21 cellular contexts compared by ENCODE assay signal in genomic region chr13:51626749-51627148, GRCh38. TPM values are rescaled to one million over a fixed set of nuclear protein-coding genes. Genes with fewer than 3 reads are reported as not detected.
DNase-seq lines count a peak whose midpoint lies in the region; ATAC-seq and TF ChIP-seq lines count a peak whose summit lies in the region.
"Had no signal": no experiment of that assay in that cellular context is flagged by ENCODE, and none has a peak within 500 bp of the region (broad histone marks: within the 10 kb centered on the region; RNA-seq: fewer than 3 reads in every experiment).

No MANE protein-coding gene starts in this region.

- peak overlapping the region in 2 of 3 experiments; percentile 10 to 82; a peak in 2 of 7 replicates for H3K27ac Mint-ChIP-seq in H9
- H3K27ac Mint-ChIP-seq: activated CD8-positive, alpha-beta T cell treated with anti-CD3 and anti-CD28 coated beads for 36 hours; activated naive CD8-positive, alpha-beta T cell had no signal

- BruUV-seq in Panc1 (replicated peaks; lab: Mats Ljungman, UMichigan) = no TSS peak

- POLR2A ChIA-PET in Panc1 (lab: Charles Lee) = no interaction called here

- H2BK12ac ChIP-seq in H9 (ENCODE audit: insufficient read length, low read depth, low read length) (no peak overlapping the region), trophoblast cell (ENCODE audit: low read length) (no peak overlapping the region)

- H3K9me3 Mint-ChIP-seq in H9 = no peaks in the 10 kb centered on the region
- H3K9me3 Mint-ChIP-seq: activated CD8-positive, alpha-beta T cell treated with anti-CD3 and anti-CD28 coated beads for 36 hours; natural killer cell had no signal

- H3K14ac ChIP-seq in H9 (ENCODE audit: insufficient read depth, low read length) = no peak overlapping the region
- no peak overlapping the region for H3K14ac ChIP-seq in trophoblast cell (ENCODE audit: low read length)

- no peaks in the 10 kb centered on the region for H3K27me3 Mint-ChIP-seq in H9 (ENCODE audit: low read depth)
- H3K27me3 Mint-ChIP-seq: activated CD8-positive, alpha-beta T cell treated with anti-CD3 and anti-CD28 coated beads for 36 hours; activated naive CD8-positive, alpha-beta T cell had no signal

- H2BK15ac ChIP-seq in H9 (ENCODE audit: low read depth, low read length) = no peak overlapping the region

- ATAC-seq in Panc1 (0 out of 2 replicates have a peak, but pooled peaks have one; percentile 15), GM18858 (IDR thresholded peaks at IDR 0.05; ENCODE audit: unreplicated experiment) (no peak), GM18868 (IDR thresholded peaks at IDR 0.05; ENCODE audit: unreplicated experiment) (no peak)
- ATAC-seq: activated CD8-positive, alpha-beta T cell treated with anti-CD3 and anti-CD28 coated beads for 36 hours; natural killer cell had no signal

- no peak overlapping the region for H4K12ac ChIP-seq in trophoblast cell (ENCODE audit: low read depth, low read length)

- H3K36me3 ChIP-seq in Panc1 (ENCODE audit: control insufficient read depth, insufficient read depth, low read length) (no peaks in the 10 kb centered on the region), trophoblast cell (ENCODE audit: control insufficient read depth in 1 of 2, insufficient read depth in 2 of 2, low read length in 2 of 2) (no peaks in the 10 kb centered on the region)
- H3K36me3 ChIP-seq: cardiac muscle cell, Peyer's patch, WERI-Rb-1 had no signal

- H3K79me2 ChIP-seq in H9 (ENCODE audit: insufficient read depth, low read length) (peaks cover 10% of the 10 kb centered on the region; the same call in 1 of the 2 replicates), trophoblast cell (ENCODE audit: control insufficient read depth, insufficient read depth, low read length, poor library complexity) (no peaks in the 10 kb centered on the region)

- H3K79me1 ChIP-seq in H9 (ENCODE audit: insufficient read depth, low read depth, low read length, poor library complexity, severe bottlenecking) = no peaks in the 10 kb centered on the region
- no peaks in the 10 kb centered on the region for H3K79me1 ChIP-seq in trophoblast cell (ENCODE audit: low read length)

- H3K4me1 Mint-ChIP-seq in H9 = peaks cover 12 to 15% of the 10 kb centered on the region in 2 experiments

- no peak overlapping the region for H3K4ac ChIP-seq in H9 (ENCODE audit: low read depth, low read length)
- peak overlapping the region; percentile 69 for H3K4ac ChIP-seq in trophoblast cell (ENCODE audit: low read depth, low read length)

- no peaks in the 10 kb centered on the region for H4K20me1 ChIP-seq in H9 (ENCODE audit: control insufficient read depth, insufficient read depth, insufficient read length)

- H3K18ac ChIP-seq in H9 (ENCODE audit: insufficient read length, low read depth, low read length) = no peak overlapping the region
- H3K18ac ChIP-seq in trophoblast cell (ENCODE audit: low read length) = peak overlapping the region; percentile 0

- H3K9me3 ChIP-seq in H9 (ENCODE audit: control insufficient read depth, low read depth, low read length) = no peaks in the 10 kb centered on the region
- H3K9me3 ChIP-seq in Panc1 (ENCODE audit: control insufficient read depth, insufficient read depth, low read depth, low read length) = no peaks in the 10 kb centered on the region
- H3K9me3 ChIP-seq in trophoblast cell (ENCODE audit: insufficient read depth, low read depth, low read length) = peaks cover 6% of the 10 kb centered on the region
- H3K9me3 ChIP-seq: Peyer's patch had no signal

- no peak overlapping the region for H3K27ac ChIP-seq in H9 (ENCODE audit: insufficient read length, low read depth, low read length)
- H3K27ac ChIP-seq in Panc1 (ENCODE audit: low read length) = no peak overlapping the region
- peak overlapping the region; percentile 61 for H3K27ac ChIP-seq in epithelial cell of prostate
- H3K27ac ChIP-seq in trophoblast cell (ENCODE audit: low read depth, low read length) = no peak overlapping the region
- H3K27ac ChIP-seq: cardiac muscle cell, Peyer's patch, WERI-Rb-1 had no signal

- no peak overlapping the region for H3K4me2 ChIP-seq in H9 (ENCODE audit: insufficient read depth, insufficient read length, low read length)
- no peak overlapping the region for H3K4me2 ChIP-seq in trophoblast cell (ENCODE audit: low read length)

- H2AK5ac ChIP-seq in H9 (ENCODE audit: insufficient read length, low read length) (no peak overlapping the region), trophoblast cell (ENCODE audit: low read length) (no peak overlapping the region)

- TF ChIP-seq CTCF in H9 (conservative IDR thresholded peaks at IDR 0.05) (no peak), Panc1 (IDR thresholded peaks at IDR 0.05) (no peak)

- H3K27me3 ChIP-seq in H9 (ENCODE audit: insufficient read depth, low read length) (no peaks in the 10 kb centered on the region), Panc1 (ENCODE audit: control insufficient read depth, insufficient read depth, low read length) (no peaks in the 10 kb centered on the region), trophoblast cell (ENCODE audit: insufficient read depth, low read length) (no peaks in the 10 kb centered on the region)
- H3K27me3 ChIP-seq: cardiac muscle cell, Peyer's patch had no signal

- no peak overlapping the region for H4K5ac ChIP-seq in H9 (ENCODE audit: insufficient read length, low read depth, low read length)

- H4K8ac ChIP-seq in H9 (replicated peaks; ENCODE audit: insufficient read length, low read depth, low read length) = no peak overlapping the region
- no peak overlapping the region for H4K8ac ChIP-seq in trophoblast cell (ENCODE audit: low read depth, low read length)

- no peak overlapping the region for H2BK5ac ChIP-seq in H9 (ENCODE audit: insufficient read length, low read length)
- no peak overlapping the region for H2BK5ac ChIP-seq in trophoblast cell (ENCODE audit: low read depth, low read length, poor library complexity)

- H2AFZ ChIP-seq in H9 (ENCODE audit: low read length) (no peak overlapping the region), trophoblast cell (ENCODE audit: insufficient read depth, low read length, poor library complexity) (no peak overlapping the region)

- H4K91ac ChIP-seq in H9 (ENCODE audit: insufficient read length, low read depth, low read length) (no peak overlapping the region), trophoblast cell (ENCODE audit: low read depth, low read length) (no peak overlapping the region)

- H3K23ac ChIP-seq in H9 (ENCODE audit: insufficient read length, low read depth, low read length) = no peak overlapping the region
- H3K23ac ChIP-seq in trophoblast cell (ENCODE audit: low read length) = no peak overlapping the region

- H3K4me1 ChIP-seq in H9 (ENCODE audit: insufficient read depth, low read length) = no peaks in the 10 kb centered on the region
- peaks cover 7% of the 10 kb centered on the region; the same call in 1 of the 2 replicates for H3K4me1 ChIP-seq in Panc1 (ENCODE audit: control insufficient read depth, insufficient read depth, low read length)
- H3K4me1 ChIP-seq in trophoblast cell (ENCODE audit: control insufficient read depth in 1 of 2, insufficient read depth in 2 of 2, low read length in 2 of 2) = peaks cover 2 to 5% of the 10 kb centered on the region in 2 experiments
- H3K4me1 ChIP-seq: Peyer's patch had no signal

- H3K4me3 ChIP-seq in Panc1 (ENCODE audit: low read depth in 2 of 2, low read length in 2 of 2) (no peak overlapping the region), trophoblast cell (ENCODE audit: low read depth, low read length) (no peak overlapping the region)
- H3K4me3 ChIP-seq: cardiac muscle cell, lung, Peyer's patch had no signal

- in situ Hi-C loops in Panc1 (cut with HindIII; ENCODE audit: low pct_unique_long_range_greater_than_20kb, low sequenced_read_pairs) = no loop called here

- H3K4me3 Mint-ChIP-seq in H9 = no peak overlapping the region
- H3K4me3 Mint-ChIP-seq: activated CD8-positive, alpha-beta T cell treated with anti-CD3 and anti-CD28 coated beads for 36 hours; activated naive CD8-positive, alpha-beta T cell; natural killer cell had no signal

- H3K9ac ChIP-seq in H9 (ENCODE audit: extremely low read depth, insufficient read length, low read length) = no peak overlapping the region
- no peak overlapping the region for H3K9ac ChIP-seq in trophoblast cell (ENCODE audit: low read length)

- no peaks in the 10 kb centered on the region for H3K23me2 ChIP-seq in H9 (ENCODE audit: insufficient read length, low read depth, low read length, poor library complexity, severe bottlenecking)

- H2BK120ac ChIP-seq in H9 (ENCODE audit: low read depth, low read length, poor library complexity, severe bottlenecking) (no peak overlapping the region), trophoblast cell (ENCODE audit: insufficient read depth, low read length, poor library complexity) (no peak overlapping the region)

- H3K36me3 Mint-ChIP-seq in H9 (ENCODE audit: insufficient read depth in 1 of 3, low read depth in 3 of 3) = no peaks in the 10 kb centered on the region; a peak in 2 of 7 replicates
- H3K36me3 Mint-ChIP-seq: activated naive CD8-positive, alpha-beta T cell; natural killer cell had no signal

- intact Hi-C loops in Panc1 (cut with micrococcal nuclease; ENCODE audit: unreplicated experiment) = no loop called here

- no peak for DNase-seq in H9
- DNase-seq in Panc1 (ENCODE audit: low read depth, low spot score) = no peak
- DNase-seq in epithelial cell of prostate (ENCODE audit: low read depth, low spot score) = no peak
- DNase-seq in trophoblast cell = no peak
- no peak for DNase-seq in hippocampal formation (lab: John Stamatoyannopoulos, UW)
- no peak for DNase-seq in dermis blood vessel endothelial cell
- DNase-seq: activated CD8-positive, alpha-beta T cell treated with anti-CD3 and anti-CD28 coated beads for 36 hours; activated T-cell treated with anti-CD3 and anti-CD28 coated beads, Interleukin-2, amount 50 U/mL, for 48 hours; MM.1S; natural killer cell; NCI-H2029 treated with DMSO at 0.1 percent for 48 hours; NCI-H82; Peyer's patch; retina; SW 1271; WERI-Rb-1 had no signal

- H3T11ph ChIP-seq in H9 (ENCODE audit: low read length) = no peak overlapping the region

- CTCF ChIA-PET in Panc1 (lab: Charles Lee) = no interaction called here

- H3K56ac ChIP-seq in H9 (ENCODE audit: insufficient read length, low read depth, low read length) = no peak overlapping the region

- no peak overlapping the region for H2BK20ac ChIP-seq in H9 (ENCODE audit: low read depth, low read length, poor library complexity, severe bottlenecking)

- no CpG with 5 or more reads among the region's 3 CpGs for WGBS in H9 (ENCODE audit: extremely low coverage, insufficient read length, low lambda C conversion rate)
- no CpG with 5 or more reads among the region's 3 CpGs for WGBS in trophoblast cell (ENCODE audit: extremely low coverage, insufficient coverage, insufficient read length)

RNA-seq across cellular contexts. Expression of gene WDFY2, which starts 42.5 kb away (rescaled TPM):
- total RNA-seq in H9 (2021) (22.7 and 26.4 TPM in 2 replicates), Panc1 (2021; ENCODE audit: unreplicated experiment) (7.8 TPM), dermis blood vessel endothelial cell (3.9 and 4.6 TPM in 2 replicates)
- polyA plus RNA-seq in Panc1 (2012; ENCODE audit: insufficient read length) = 10.3 TPM
- polyA plus RNA-seq in trophoblast cell (2013) = 14.4 and 15.0 TPM in 2 replicates
